In the genomic region with DNA sequence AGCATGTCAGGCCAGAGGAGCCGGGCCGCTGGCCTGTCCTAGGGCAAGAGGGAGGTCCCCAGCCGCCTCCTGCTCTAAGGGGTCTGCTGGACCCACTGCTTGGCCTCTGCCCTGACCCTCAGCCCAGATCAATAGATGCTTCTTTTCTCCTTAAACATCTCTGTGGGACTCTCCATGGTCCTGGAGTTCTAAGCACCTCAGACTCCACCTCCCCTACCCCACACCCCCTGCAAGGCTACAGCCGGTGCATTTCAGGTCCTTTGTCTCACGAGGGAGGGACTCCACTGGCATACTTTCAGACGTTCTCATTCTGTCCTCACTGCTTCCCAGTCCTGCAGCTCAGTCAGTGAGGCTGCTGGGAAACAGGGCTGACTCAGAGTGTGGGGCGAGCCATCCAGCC, we compare ENCODE assay signal across 18 cellular contexts. TPM values are rescaled to one million over a fixed set of nuclear protein-coding genes. Genes with fewer than 3 reads are reported as not detected.
DNase-seq lines count a peak whose midpoint lies in the region; ATAC-seq and TF ChIP-seq lines count a peak whose summit lies in the region.
"Had no signal": no experiment of that assay in that cellular context is flagged by ENCODE, and none has a peak within 500 bp of the region (broad histone marks: within the 10 kb centered on the region; RNA-seq: fewer than 3 reads in every experiment).

No MANE protein-coding gene starts in this region.

- TF ChIP-seq CTCF in dorsolateral prefrontal cortex (IDR thresholded peaks at IDR 0.05 in 54 of 56, conservative IDR thresholded peaks at IDR 0.05 in 2 of 56; ENCODE audit: low read depth in 1 of 56, partially characterized antibody in 56 of 56) (no peak), GM13976 (IDR thresholded peaks at IDR 0.05; ENCODE audit: borderline replicate concordance, control extremely low read depth, extremely low read depth, insufficient read depth, missing control alignments) (no peak), GM13977 (IDR thresholded peaks at IDR 0.05; ENCODE audit: extremely low read depth, insufficient read depth, missing control alignments) (no peak)

- intact Hi-C loops in dorsolateral prefrontal cortex (cut with DNase I), result no loop called here

- H2AK5ac ChIP-seq in mesendoderm (ENCODE audit: low read length), result no peak overlapping the region

- H3K23ac ChIP-seq in mesendoderm (ENCODE audit: low read length), result no peak overlapping the region

- peak overlapping the region in 22 of 59 donors; percentile 2 to 54 (median 24) for H3K4me3 ChIP-seq in dorsolateral prefrontal cortex
- no peak overlapping the region for H3K4me3 ChIP-seq in mesendoderm (ENCODE audit: low read length)
- H3K4me3 ChIP-seq: SK-N-MC had no signal

- H4K5ac ChIP-seq in mesendoderm (ENCODE audit: low read length), result no peak overlapping the region

- H3K27ac ChIP-seq in dorsolateral prefrontal cortex, result peak overlapping the region in 57 of 59 donors; percentile 54 to 100 (median 99)
- H3K27ac ChIP-seq in mesendoderm (ENCODE audit: low read depth, low read length), result no peak overlapping the region
- H3K27ac ChIP-seq: SK-N-MC had no signal

- H3K4me2 ChIP-seq in mesendoderm (ENCODE audit: low read length), result no peak overlapping the region

- peak; percentile 11; the same call in 1 of the 3 replicates for ATAC-seq in SK-N-SH treated with all-trans-retinoic acid at 6 μM for 48 hours

- H3K79me2 ChIP-seq in mesendoderm (ENCODE audit: control insufficient read depth, insufficient read depth, low read length), result no peaks in the 10 kb centered on the region

- no peak overlapping the region for H3K9ac ChIP-seq in mesendoderm (ENCODE audit: low read length)

- no peak overlapping the region for H3K56ac ChIP-seq in mesendoderm (ENCODE audit: low read length)

- H3K36me3 ChIP-seq in mesendoderm (ENCODE audit: control insufficient read depth, insufficient read depth, low read length), result no peaks in the 10 kb centered on the region

- WGBS in mesendoderm (ENCODE audit: extremely low coverage, insufficient coverage, low lambda C conversion rate), result no CpG with 5 or more reads among the region's 7 CpGs

- H2BK5ac ChIP-seq in mesendoderm (ENCODE audit: low read length), result no peak overlapping the region

- no peak overlapping the region for H3K18ac ChIP-seq in mesendoderm (ENCODE audit: low read length)

- H2BK120ac ChIP-seq in mesendoderm (ENCODE audit: low read depth, low read length), result no peak overlapping the region

- in situ Hi-C loops in GM13976 (cut with MboI; ENCODE audit: low sequenced_read_pairs, unreplicated experiment) (no loop called here), GM13977 (cut with MboI; ENCODE audit: low pct_unique_long_range_greater_than_20kb, low sequenced_read_pairs, unreplicated experiment) (no loop called here)

- H2BK15ac ChIP-seq in mesendoderm (replicated peaks; ENCODE audit: low read depth), result no peak overlapping the region

- no peak overlapping the region for H3K4ac ChIP-seq in mesendoderm (ENCODE audit: low read depth, low read length)

- DNase-seq in ELF-1 (ENCODE audit: low read depth, low spot score) (peak; percentile 40), dorsolateral prefrontal cortex (no peak), mesendoderm (peak; percentile 29), GM13976 (ENCODE audit: low spot score) (no peak), GM13977 (ENCODE audit: low spot score) (no peak), NCI-H2171 treated with DMSO at 0.1 percent for 48 hours (lab: John Stamatoyannopoulos, UW) (no peak), GDM1 (lab: John Stamatoyannopoulos, UW) (no peak)
- DNase-seq: Caco-2, DMS153, NCI-H1436 treated with DMSO at 0.1 percent for 48 hours, NCI-H2081, NCI-H2227 treated with DMSO at 0.1 percent for 48 hours, NCI-H524, Right ventricle myocardium superior had no signal

- H3K27me3 ChIP-seq in dorsolateral prefrontal cortex, result no peaks in the 10 kb centered on the region
- no peaks in the 10 kb centered on the region for H3K27me3 ChIP-seq in mesendoderm (ENCODE audit: insufficient read depth, low read length, poor library complexity)

- no peaks in the 10 kb centered on the region for H3K4me1 ChIP-seq in mesendoderm (ENCODE audit: control insufficient read depth, low read depth, low read length)
- H3K4me1 ChIP-seq: Caco-2 had no signal

- H4K8ac ChIP-seq in mesendoderm (ENCODE audit: low read depth, low read length), result no peak overlapping the region

- no peaks in the 10 kb centered on the region for H3K79me1 ChIP-seq in mesendoderm (ENCODE audit: low read length)

TF ChIP-seq in SK-N-SH treated with all-trans-retinoic acid at 6 μM for 48 hours, 23 proteins besides CTCF, POLR2A, EP300 and RAD21 (continues in another document):
- TF ChIP-seq CREB5 (CRISPR knock-in tag; IDR thresholded peaks at IDR 0.05; ENCODE audit: low read depth) (no peak), SNAI2 (CRISPR knock-in tag; IDR thresholded peaks at IDR 0.05) (no peak), ZFP30 (CRISPR knock-in tag; IDR thresholded peaks at IDR 0.05) (no peak), BACH2 (CRISPR knock-in tag; IDR thresholded peaks at IDR 0.05; ENCODE audit: borderline replicate concordance) (no peak), ISL1 (CRISPR knock-in tag; IDR thresholded peaks at IDR 0.05) (no peak), ZFP3 (CRISPR knock-in tag; IDR thresholded peaks at IDR 0.05) (no peak), ZNF70 (CRISPR knock-in tag; IDR thresholded peaks at IDR 0.05) (no peak), TOX (CRISPR knock-in tag; IDR thresholded peaks at IDR 0.05; ENCODE audit: borderline replicate concordance) (no peak), CSRNP3 (CRISPR knock-in tag; IDR thresholded peaks at IDR 0.05) (no peak), ZNF565 (CRISPR knock-in tag; conservative IDR thresholded peaks at IDR 0.05; ENCODE audit: low read depth) (no peak), TCF4 (CRISPR knock-in tag; IDR thresholded peaks at IDR 0.05; ENCODE audit: borderline replicate concordance) (no peak), ZNF8 (CRISPR knock-in tag; IDR thresholded peaks at IDR 0.05) (no peak), OSR1 (CRISPR knock-in tag; IDR thresholded peaks at IDR 0.05) (no peak)
- TF ChIP-seq, protein P1, sequence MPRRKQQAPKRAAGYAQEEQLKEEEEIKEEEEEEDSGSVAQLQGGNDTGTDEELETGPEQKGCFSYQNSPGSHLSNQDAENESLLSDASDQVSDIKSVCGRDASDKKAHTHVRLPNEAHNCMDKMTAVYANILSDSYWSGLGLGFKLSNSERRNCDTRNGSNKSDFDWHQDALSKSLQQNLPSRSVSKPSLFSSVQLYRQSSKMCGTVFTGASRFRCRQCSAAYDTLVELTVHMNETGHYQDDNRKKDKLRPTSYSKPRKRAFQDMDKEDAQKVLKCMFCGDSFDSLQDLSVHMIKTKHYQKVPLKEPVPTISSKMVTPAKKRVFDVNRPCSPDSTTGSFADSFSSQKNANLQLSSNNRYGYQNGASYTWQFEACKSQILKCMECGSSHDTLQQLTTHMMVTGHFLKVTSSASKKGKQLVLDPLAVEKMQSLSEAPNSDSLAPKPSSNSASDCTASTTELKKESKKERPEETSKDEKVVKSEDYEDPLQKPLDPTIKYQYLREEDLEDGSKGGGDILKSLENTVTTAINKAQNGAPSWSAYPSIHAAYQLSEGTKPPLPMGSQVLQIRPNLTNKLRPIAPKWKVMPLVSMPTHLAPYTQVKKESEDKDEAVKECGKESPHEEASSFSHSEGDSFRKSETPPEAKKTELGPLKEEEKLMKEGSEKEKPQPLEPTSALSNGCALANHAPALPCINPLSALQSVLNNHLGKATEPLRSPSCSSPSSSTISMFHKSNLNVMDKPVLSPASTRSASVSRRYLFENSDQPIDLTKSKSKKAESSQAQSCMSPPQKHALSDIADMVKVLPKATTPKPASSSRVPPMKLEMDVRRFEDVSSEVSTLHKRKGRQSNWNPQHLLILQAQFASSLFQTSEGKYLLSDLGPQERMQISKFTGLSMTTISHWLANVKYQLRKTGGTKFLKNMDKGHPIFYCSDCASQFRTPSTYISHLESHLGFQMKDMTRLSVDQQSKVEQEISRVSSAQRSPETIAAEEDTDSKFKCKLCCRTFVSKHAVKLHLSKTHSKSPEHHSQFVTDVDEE (CRISPR knock-in tag; IDR thresholded peaks at IDR 0.05), result no peak

RNA-seq across cellular contexts. Expression of gene CNTN2, which starts 11.0 kb away (rescaled TPM):
- 1,000 to 10,000 TPM in 1 of 120 experiments, 100 to 1,000 TPM in 115, 10 to 100 TPM in 4; 87.4 to 1,120 (median 263) TPM for total RNA-seq in dorsolateral prefrontal cortex
- polyA plus RNA-seq in mesendoderm (2013, experiment 1 of 2), result 0.49 TPM
- 0.53 TPM for polyA plus RNA-seq in mesendoderm (2013, experiment 2 of 2)
- total RNA-seq: A673, Caco-2 had no signal
- polyA plus RNA-seq: CD14-positive monocyte had no signal

RNA-seq across cellular contexts. Expression of gene TMEM81, which starts 30.2 kb away (rescaled TPM):
- 10 to 100 TPM in 39 of 120 experiments, 1 to 10 TPM in 81; 4.7 to 14.8 (median 8.4) TPM for total RNA-seq in dorsolateral prefrontal cortex
- 1.2 TPM for polyA plus RNA-seq in mesendoderm (2013, experiment 1 of 2)
- polyA plus RNA-seq in mesendoderm (2013, experiment 2 of 2), result 1.4 TPM

Comparison
In these comparisons a context has a peak if more than half of its experiments do, and no peak if none do; other contexts are left out.
1. DNase-seq: peak in ELF-1 (single experiment) and mesendoderm (single experiment); none in dorsolateral prefrontal cortex (0 of 10), GM13976 (single experiment), GM13977 (single experiment), NCI-H2171 treated with DMSO at 0.1 percent for 48 hours (single experiment) and GDM1 (single experiment).